11 cellular contexts compared by ENCODE assay signal in genomic region chr12:1795221-1795784, GRCh38. TPM values are rescaled to one million over a fixed set of nuclear protein-coding genes. Genes with fewer than 3 reads are reported as not detected.
DNase-seq lines count a peak whose midpoint lies in the region; ATAC-seq, FAIRE-seq and TF ChIP-seq lines count a peak whose summit lies in the region.
"Had no signal": no experiment of that assay in that cellular context is flagged by ENCODE, and none has a peak within 500 bp of the region (broad histone marks: within the 10 kb centered on the region; RNA-seq: fewer than 3 reads in every experiment).

No MANE protein-coding gene starts in this region.

- H3K27me3 ChIP-seq in GM23248 (replicated peaks; ENCODE audit: insufficient read depth): no peaks in the 10 kb centered on the region
- H3K27me3 ChIP-seq in K562 (ENCODE audit: control insufficient read depth in 2 of 2, insufficient read depth in 2 of 2, low read length in 2 of 2): no peaks in the 10 kb centered on the region
- no peaks in the 10 kb centered on the region for H3K27me3 ChIP-seq in muscle layer of colon (ENCODE audit: control insufficient read depth in 1 of 2, insufficient read depth in 2 of 2, low read length in 2 of 2)
- H3K27me3 ChIP-seq: cardiac muscle cell had no signal

- TF ChIP-seq CTCF in A549 (IDR thresholded peaks at IDR 0.05) (no peak), K562 (IDR thresholded peaks at IDR 0.05 in 2 of 3, conservative IDR thresholded peaks at IDR 0.05 in 1 of 3; ENCODE audit: insufficient read depth in 2 of 3, low read depth in 1 of 3, low read length in 3 of 3) (no peak)

- no peak for TF ChIP-seq EP300 in A549 (IDR thresholded peaks at IDR 0.05)
- TF ChIP-seq EP300 in K562 (IDR thresholded peaks at IDR 0.05; ENCODE audit: low read length): no peak

- intact Hi-C loops in K562 (cut with micrococcal nuclease): loop anchor here (10.0 kb wide), 1 partner anchor 239 kb away; no protein-coding TSS in a partner anchor

- H3K36me3 ChIP-seq in GM23248 (ENCODE audit: low read depth) (no peaks in the 10 kb centered on the region), K562 (ENCODE audit: control insufficient read depth, insufficient read depth, low read length) (no peaks in the 10 kb centered on the region), muscle layer of colon (ENCODE audit: insufficient read depth, low read length) (no peaks in the 10 kb centered on the region)
- H3K36me3 ChIP-seq: cardiac muscle cell had no signal

- H3K27ac ChIP-seq in A549: peak overlapping the region; percentile 62 to 75; a peak in 5 of 6 replicates
- H3K27ac ChIP-seq in GM23248: no peak overlapping the region
- no peak overlapping the region for H3K27ac ChIP-seq in K562 (ENCODE audit: extremely low read depth, low read depth, low read length)
- peak overlapping the region; percentile 38 for H3K27ac ChIP-seq in muscle layer of colon (ENCODE audit: low read depth, low read length)
- H3K27ac ChIP-seq: cardiac muscle cell had no signal

- H3F3A ChIP-seq in GM23248 (ENCODE audit: insufficient read depth): 0 out of 2 replicates have a peak, but pooled peaks cover 3% of the 10 kb centered on the region

- H3K9me3 ChIP-seq in A549 (no peaks in the 10 kb centered on the region), GM23248 (ENCODE audit: low read depth) (no peaks in the 10 kb centered on the region), K562 (replicated peaks; ENCODE audit: control insufficient read depth, insufficient read depth, low read depth, low read length) (no peaks in the 10 kb centered on the region), muscle layer of colon (ENCODE audit: low read length) (no peaks in the 10 kb centered on the region)

- TF ChIP-seq RAD21 in A549 (conservative IDR thresholded peaks at IDR 0.05 in 1 of 2, IDR thresholded peaks at IDR 0.05 in 1 of 2) (no peak), K562 (CRISPR knock-in tag; conservative IDR thresholded peaks at IDR 0.05 in 1 of 2, IDR thresholded peaks at IDR 0.05 in 1 of 2) (no peak)

- POLR2A ChIA-PET in A549 (lab: Yijun Ruan, JAX): interaction anchor here (0.9 kb wide), 1 partner anchor 144 kb away, joined by 7 read pairs; no protein-coding TSS in a partner anchor
- POLR2A ChIA-PET in K562 (lab: Yijun Ruan, JAX): no interaction called here

- TF ChIP-seq POLR2A in A549 (IDR thresholded peaks at IDR 0.05; ENCODE audit: low read length): no peak
- no peak for TF ChIP-seq POLR2A in K562 (conservative IDR thresholded peaks at IDR 0.05)
- no peak for TF ChIP-seq POLR2A in GM18505 (IDR thresholded peaks at IDR 0.05; ENCODE audit: borderline replicate concordance, extremely low read depth, insufficient read depth, insufficient read length)

- FAIRE-seq in A549 (lab: Jason Lieb, UNC): no peak
- no peak for FAIRE-seq in K562 (lab: Jason Lieb, UNC)

- H3K79me2 ChIP-seq in GM23248 (ENCODE audit: insufficient read depth) (no peaks in the 10 kb centered on the region), K562 (ENCODE audit: control insufficient read depth, insufficient read depth, low read length) (no peaks in the 10 kb centered on the region)

- H3K9me2 ChIP-seq in GM23248 (ENCODE audit: insufficient read depth): no peaks in the 10 kb centered on the region

- peaks cover 10% of the 10 kb centered on the region for H3K4me1 ChIP-seq in A549
- no peaks in the 10 kb centered on the region for H3K4me1 ChIP-seq in GM23248 (ENCODE audit: insufficient read depth)
- peaks cover 0 to 42% of the 10 kb centered on the region in 2 experiments; a peak in 4 of 5 replicates for H3K4me1 ChIP-seq in K562 (replicated peaks in 1 of 2; ENCODE audit: control insufficient read depth in 2 of 2, insufficient read depth in 2 of 2, low read length in 2 of 2)
- H3K4me1 ChIP-seq in muscle layer of colon (ENCODE audit: insufficient read depth, low read length): peaks cover 13% of the 10 kb centered on the region

- peak overlapping the region; percentile 98 for H3K4me2 ChIP-seq in A549
- peak overlapping the region; percentile 63 for H3K4me2 ChIP-seq in GM23248 (ENCODE audit: unreplicated experiment)
- H3K4me2 ChIP-seq in K562 (ENCODE audit: insufficient read depth, low read length): 0 out of 2 replicates have a peak overlapping the region, but pooled peaks have one; percentile 60

- H3K9ac ChIP-seq in GM23248 (0 out of 2 replicates have a peak overlapping the region, but pooled peaks have one; percentile 29), K562 (ENCODE audit: insufficient read depth in 1 of 2, low read depth in 2 of 2, low read length in 2 of 2) (peak overlapping the region in 1 of 2 experiments; percentile 36; a peak in 1 of 4 replicates), muscle layer of colon (ENCODE audit: low read length) (no peak overlapping the region)

- no peaks in the 10 kb centered on the region for H4K20me1 ChIP-seq in GM23248 (ENCODE audit: insufficient read depth)
- H4K20me1 ChIP-seq in K562 (replicated peaks; ENCODE audit: control insufficient read depth, insufficient read depth, low read length): no peaks in the 10 kb centered on the region; the same call in 1 of the 2 replicates

- BruUV-seq in K562 (replicated peaks; lab: Mats Ljungman, UMichigan): no TSS peak

- CTCF ChIA-PET in A549 (lab: Yijun Ruan, JAX): interaction anchor here (0.6 to 14.6 kb wide), 41 partner anchors 9 to 822 kb away, joined by 3 to 483 read pairs (median 4); partner anchors contain the start of gene CACNA2D4
- CTCF ChIA-PET in K562 (lab: Yijun Ruan, JAX; ENCODE audit: low intra/inter-chr PET ratio): interaction anchor here (1.5 to 3.4 kb wide), 3 partner anchors 145 to 787 kb away, joined by 4 to 44 read pairs (median 6); no protein-coding TSS in a partner anchor

- H3K4me3 ChIP-seq in A549 (no peak overlapping the region; the same call in 2 of the 3 replicates), GM23248 (no peak overlapping the region), K562 (no peak overlapping the region), muscle layer of colon (ENCODE audit: low read depth in 1 of 2, low read length in 2 of 2) (peak overlapping the region; percentile 30 to 31)
- H3K4me3 ChIP-seq: cardiac muscle cell had no signal

- no peaks in the 10 kb centered on the region for H3K9me1 ChIP-seq in K562 (ENCODE audit: control insufficient read depth, insufficient read depth, low read length)

- no peak for DNase-seq in A549 (ENCODE audit: low read depth in 1 of 2, low spot score in 1 of 2)
- no peak for DNase-seq in GM23248
- no peak for DNase-seq in K562 (ENCODE audit: extremely low read depth in 1 of 4, low spot score in 3 of 4)
- no peak for DNase-seq in SW480 (ENCODE audit: low spot score)
- DNase-seq in RKO (ENCODE audit: low spot score): no peak
- no peak for DNase-seq in T-helper 9 cell

- ATAC-seq in A549 (no peak), K562 (no peak), GM18505 (IDR thresholded peaks at IDR 0.05; ENCODE audit: unreplicated experiment) (no peak)

- in situ Hi-C loops in GM23248 (cut with MboI) (loop anchor here (10.0 to 25.0 kb wide), 2 partner anchors 229 to 658 kb away; no protein-coding TSS in a partner anchor), K562 (cut with MboI) (no loop called here)

- H2AFZ ChIP-seq in GM23248 (peak overlapping the region; percentile 74), K562 (ENCODE audit: low read depth, low read length) (peak overlapping the region; percentile 70; the same call in 1 of the 2 replicates)

- whole genome bisulfite sequencing in A549 (ENCODE audit: missing lambda C conversion rate): 71% methylated on average over 19 of the region's 19 CpGs
- 82% methylated on average over 19 of the region's 19 CpGs for WGBS in GM23248 (ENCODE audit: low coverage in 1 of 2, low lambda C conversion rate in 2 of 2, missing lambda C conversion rate in 2 of 2), 2 experiments
- 59% methylated on average over 15 of the region's 19 CpGs for WGBS in K562 (ENCODE audit: insufficient coverage, low coverage, missing lambda C conversion rate)

TF ChIP-seq in A549, 52 proteins besides CTCF, POLR2A, EP300 and RAD21 (continues in another document):
- no peak for TF ChIP-seq POLR2AphosphoS2 (conservative IDR thresholded peaks at IDR 0.05; ENCODE audit: low read length)

TF ChIP-seq in K562, 482 proteins besides CTCF, POLR2A, EP300 and RAD21 (continues in another document):
- TF ChIP-seq ZNF511 (CRISPR knock-in tag; IDR thresholded peaks at IDR 0.05): no peak

RNA-seq across cellular contexts. Expression of gene LRTM2, which starts 25.1 kb away (rescaled TPM):
- polyA plus RNA-seq in A549 (2011; rRNA removed) (not detected in 2 replicates), A549 (2017; fragmentation: RNase III; extraction: RNeasy Plus Mini Kit Qiagen cat#74134 plus additional on column Dnase treatment) (not detected in 3 replicates), GM23248 (2016; fragmentation: Nextera tagmentation; extraction: Ambion mirVana) (not detected in 2 replicates), K562 (2011; rRNA removed) (not detected in 2 replicates), K562 (2014; fragmentation: Illumina TruSeq; extraction: Trizol) (not detected in 2 replicates), K562 (2014; fragmentation: Nextera tagmentation; extraction: Ambion mirVana) (not detected), K562 (2014; rRNA removed) (0.09 TPM in 1 of 2 replicates, not detected in the other)
- 0.03 TPM in 1 of 2 replicates, not detected in the other for polyA plus RNA-seq in A549 (2012; cell fraction: cytosol; rRNA removed)
- 0.02 TPM in 1 of 2 replicates, not detected in the other for polyA plus RNA-seq in A549 (2012; cell fraction: nucleus; rRNA removed)
- not detected in 2 replicates for polyA minus RNA-seq in A549 (2011; rRNA and poly(A)+ RNA removed)
- not detected in 2 replicates for total RNA-seq in GM23248 (2014; rRNA removed; shearing (Covaris generic))
- total RNA-seq in K562 (2011; cell fraction: chromatin; rRNA removed; ENCODE audit: low replicate concordance): not detected in 2 replicates
- not detected in 2 replicates for total RNA-seq in K562 (2011; cell fraction: nucleolus; rRNA removed)
- not detected in 2 replicates for total RNA-seq in K562 (2011; cell fraction: nucleoplasm; rRNA removed)
- total RNA-seq in K562 (2014; rRNA removed) (not detected in 2 replicates), K562 (2014; rRNA removed; fragmentation: Illumina TruSeq; extraction: Trizol) (not detected in 2 replicates), K562 (2015; rRNA removed; fragmentation: Illumina TruSeq; extraction: Trizol) (not detected in 2 replicates), K562 (2021) (not detected in 2 replicates)
- polyA plus RNA-seq in K562 (2011; cell fraction: cytosol; rRNA removed): not detected in 2 replicates
- not detected in 2 replicates for polyA plus RNA-seq in K562 (2011; cell fraction: nucleus; rRNA removed)
- polyA plus RNA-seq in K562 (2012): not detected in 2 replicates
- not detected in 2 replicates for polyA minus RNA-seq in K562 (2011; rRNA and poly(A)+ RNA removed)
- polyA minus RNA-seq in K562 (2011; cell fraction: cytosol; rRNA and poly(A)+ RNA removed): not detected in 2 replicates
- polyA minus RNA-seq in K562 (2011; cell fraction: nucleus; rRNA and poly(A)+ RNA removed): not detected in 2 replicates
- total RNA-seq: cardiac muscle cell; liver; T-helper 2 cell treated with Interferon-gamma antibody and Interleukin-4, amounts not matched to agents 100 ng/mL and 5 ng/mL, for 36 hours had no signal
- polyA plus RNA-seq: cardiac muscle cell, liver had no signal

Comparison
In these comparisons a context has a peak if more than half of its experiments do, and no peak if none do; other contexts are left out.
1. H3K27ac ChIP-seq: peak in A549 (2 of 2) and muscle layer of colon (single experiment); none in GM23248 (single experiment) and K562 (single experiment).
2. H3K4me3 ChIP-seq: peak in muscle layer of colon (2 of 2); none in A549 (single experiment), GM23248 (single experiment) and K562 (single experiment).
3. Peak in every context shown above with its lines, with median percentiles within 50 percentile points of each other: H3K4me2 ChIP-seq.